10 cellular contexts compared by ENCODE assay signal in genomic region chr1:184056921-184057496, GRCh38. TPM values are rescaled to one million over a fixed set of nuclear protein-coding genes. Genes with fewer than 3 reads are reported as not detected.
DNase-seq lines count a peak whose midpoint lies in the region; ATAC-seq and TF ChIP-seq lines count a peak whose summit lies in the region.
"Had no signal": no experiment of that assay in that cellular context is flagged by ENCODE, and none has a peak within 500 bp of the region (broad histone marks: within the 10 kb centered on the region; RNA-seq: fewer than 3 reads in every experiment).

No MANE protein-coding gene starts in this region.

- H3K9ac ChIP-seq in mammary epithelial cell (ENCODE audit: insufficient read depth, low read length): no peak overlapping the region
- H3K9ac ChIP-seq: BLaER1 had no signal

- H3K4me3 Mint-ChIP-seq in CD4-positive, alpha-beta T cell: no peak overlapping the region

- TF ChIP-seq CTCF in mammary epithelial cell (conservative IDR thresholded peaks at IDR 0.05 in 1 of 2, IDR thresholded peaks at IDR 0.05 in 1 of 2; ENCODE audit: extremely low read depth in 1 of 2, insufficient read depth in 1 of 2, low read depth in 1 of 2, low read length in 2 of 2): no peak
- no peak for TF ChIP-seq CTCF in left lung (IDR thresholded peaks at IDR 0.05)
- no peak for TF ChIP-seq CTCF in CD4-positive, alpha-beta T cell (IDR thresholded peaks at IDR 0.05)

- dilution Hi-C loops in mammary epithelial cell (cut with HindIII; ENCODE audit: low sequenced_read_pairs): no loop called here

- peaks cover 54% of the 10 kb centered on the region for H3K36me3 Mint-ChIP-seq in CD4-positive, alpha-beta T cell (ENCODE audit: low read depth)

- no peaks in the 10 kb centered on the region for H3K27me3 Mint-ChIP-seq in CD4-positive, alpha-beta T cell

- H3K27me3 ChIP-seq in mammary epithelial cell (ENCODE audit: insufficient read depth, low read length): no peaks in the 10 kb centered on the region
- no peaks in the 10 kb centered on the region for H3K27me3 ChIP-seq in left lung
- no peaks in the 10 kb centered on the region for H3K27me3 ChIP-seq in H7 (ENCODE audit: control insufficient read depth, insufficient read depth, low read length)
- no peaks in the 10 kb centered on the region for H3K27me3 ChIP-seq in CD4-positive, alpha-beta T cell (ENCODE audit: control insufficient read depth, insufficient read depth, low read length)
- H3K27me3 ChIP-seq: BLaER1 had no signal

- no peak overlapping the region for H2AFZ ChIP-seq in mammary epithelial cell (ENCODE audit: low read depth, low read length)

- WGBS in mammary epithelial cell (ENCODE audit: low coverage, missing lambda C conversion rate): 34% methylated on average over 2 of the region's 2 CpGs

- CTCF ChIA-PET in mammary epithelial cell (lab: Charles Lee; ENCODE audit: low non-redundant PET): interaction anchor here (0.6 kb wide), 1 partner anchor 61 kb away, joined by 3 read pairs; no protein-coding TSS in a partner anchor
- CTCF ChIA-PET in CD4-positive, alpha-beta T cell (lab: Charles Lee): no interaction called here

- H3K27ac ChIP-seq in mammary epithelial cell (ENCODE audit: insufficient read depth, low read depth, low read length) (no peak overlapping the region), left lung (peak overlapping the region; percentile 6 to 9)
- H3K27ac ChIP-seq in CD4-positive, alpha-beta T cell (ENCODE audit: low read depth, low read length): no peak overlapping the region
- H3K27ac ChIP-seq: BLaER1 had no signal

- no peaks in the 10 kb centered on the region for H4K20me1 ChIP-seq in mammary epithelial cell (ENCODE audit: insufficient read depth, low read length)
- H4K20me1 ChIP-seq: BLaER1 had no signal

- peak overlapping the region; percentile 20 for H3K4me2 ChIP-seq in mammary epithelial cell (ENCODE audit: insufficient read depth, low read depth, low read length)
- H3K4me2 ChIP-seq: BLaER1 had no signal

- peaks cover 42% of the 10 kb centered on the region for H3K79me2 ChIP-seq in mammary epithelial cell (ENCODE audit: insufficient read depth, low read length)

- H3K27ac Mint-ChIP-seq in CD4-positive, alpha-beta T cell: no peak overlapping the region

- DNase-seq in ACHN (peak; percentile 93), HT1080 (ENCODE audit: low read depth) (peak; percentile 72), mammary epithelial cell (peak; percentile 3), left lung (no peak), SK-N-DZ (ENCODE audit: low spot score) (no peak), H7 (no peak)
- DNase-seq in CD4-positive, alpha-beta T cell: no peak
- DNase-seq: NCI-H2029 had no signal

- H3K9me3 Mint-ChIP-seq in CD4-positive, alpha-beta T cell: no peaks in the 10 kb centered on the region

- H3K4me1 ChIP-seq in mammary epithelial cell (ENCODE audit: insufficient read depth, low read length): peaks cover 15% of the 10 kb centered on the region
- H3K4me1 ChIP-seq in left lung: peaks cover 21 to 23% of the 10 kb centered on the region in 2 donors

- peaks cover 50% of the 10 kb centered on the region for H3K4me1 Mint-ChIP-seq in CD4-positive, alpha-beta T cell (ENCODE audit: low read depth)

- intact Hi-C loops in mammary epithelial cell (cut with micrococcal nuclease) (no loop called here), left lung (cut with DNase I) (no loop called here)
- intact Hi-C loops in CD4-positive, alpha-beta T cell (cut with DNase I, micrococcal nuclease): no loop called here

- H3K9me3 ChIP-seq in mammary epithelial cell (replicated peaks; ENCODE audit: insufficient read depth, low read length) (no peaks in the 10 kb centered on the region), left lung (no peaks in the 10 kb centered on the region)
- no peaks in the 10 kb centered on the region for H3K9me3 ChIP-seq in CD4-positive, alpha-beta T cell (ENCODE audit: control insufficient read depth, low read length)

- H3K4me3 ChIP-seq in mammary epithelial cell (replicated peaks in 1 of 3; ENCODE audit: insufficient read depth in 1 of 3, low read depth in 2 of 3, low read length in 3 of 3): no peak overlapping the region
- H3K4me3 ChIP-seq in left lung: no peak overlapping the region
- no peak overlapping the region for H3K4me3 ChIP-seq in H7 (ENCODE audit: insufficient read depth, low read depth, low read length)
- H3K4me3 ChIP-seq: BLaER1 had no signal

- no TSS peak for BruUV-seq in mammary epithelial cell (replicated peaks; lab: Mats Ljungman, UMichigan)

- H3K36me3 ChIP-seq in mammary epithelial cell (ENCODE audit: insufficient read depth, low read length): peaks cover 6% of the 10 kb centered on the region
- H3K36me3 ChIP-seq in left lung: peaks cover 0 to 17% of the 10 kb centered on the region in 2 donors
- peaks cover 3% of the 10 kb centered on the region for H3K36me3 ChIP-seq in H7 (replicated peaks; ENCODE audit: control insufficient read depth, insufficient read depth, low read length)

- in situ Hi-C loops in ACHN (cut with HindIII; ENCODE audit: low pct_ligation_motif_present, low pct_unique_long_range_greater_than_20kb, low sequenced_read_pairs): no loop called here
- in situ Hi-C loops in mammary epithelial cell (cut with MboI; ENCODE audit: low sequenced_read_pairs in 2 of 2): no loop called here

- ATAC-seq in left lung (peak; percentile 84), HG03135 (IDR thresholded peaks at IDR 0.05; ENCODE audit: unreplicated experiment) (no peak)
- no peak for ATAC-seq in CD4-positive, alpha-beta T cell (ENCODE audit: poor library complexity)

- POLR2A ChIA-PET in CD4-positive, alpha-beta T cell (lab: Charles Lee): no interaction called here

RNA-seq across cellular contexts. Expression of gene TSEN15, which starts 5.5 kb away (rescaled TPM):
- total RNA-seq in HT1080 (2014; rRNA removed; shearing (Covaris generic)): 59.8 and 81.1 TPM in 2 replicates
- 105 and 111 TPM in 2 replicates for polyA plus RNA-seq in HT1080 (2015; cell fraction: cytosol; rRNA removed)
- polyA plus RNA-seq in HT1080 (2015; cell fraction: nucleus; rRNA removed): 55.0 and 55.1 TPM in 2 replicates
- total RNA-seq in mammary epithelial cell: 10 to 100 TPM; 40.8 to 66.5 TPM
- 23.6 TPM for polyA plus RNA-seq in mammary epithelial cell
- 68.2 TPM for polyA minus RNA-seq in mammary epithelial cell
- total RNA-seq in left lung: 10 to 100 TPM; 33.8 to 33.9 TPM
- polyA plus RNA-seq in SK-N-DZ (2014; cell fraction: cytosol; rRNA removed): 73.6 and 89.2 TPM in 2 replicates
- 46.6 and 74.9 TPM in 2 replicates for polyA plus RNA-seq in SK-N-DZ (2014; cell fraction: nucleus; rRNA removed)
- 36.0 and 38.5 TPM in 2 replicates for total RNA-seq in H7 (2014; rRNA removed; shearing (Covaris generic))
- 10 to 100 TPM; 11.2 to 12.2 TPM for total RNA-seq in CD4-positive, alpha-beta T cell

RNA-seq across cellular contexts. Expression of gene COLGALT2, which starts 19.5 kb away (rescaled TPM):
- 1.5 and 1.9 TPM in 2 replicates for total RNA-seq in HT1080 (2014; rRNA removed; shearing (Covaris generic))
- polyA plus RNA-seq in HT1080 (2015; cell fraction: cytosol; rRNA removed): 1.6 and 2.4 TPM in 2 replicates
- 5.3 and 8.0 TPM in 2 replicates for polyA plus RNA-seq in HT1080 (2015; cell fraction: nucleus; rRNA removed)
- total RNA-seq in mammary epithelial cell (under 1 TPM; 0.21 to 0.67 TPM), left lung (1 to 10 TPM in 1 of 2 donors, under 1 TPM in 1; 0.97 to 1.5 TPM)
- polyA plus RNA-seq in mammary epithelial cell: 0.06 TPM
- not detected for polyA minus RNA-seq in mammary epithelial cell
- polyA plus RNA-seq in SK-N-DZ (2014; cell fraction: cytosol; rRNA removed): 1.5 and 2.4 TPM in 2 replicates
- polyA plus RNA-seq in SK-N-DZ (2014; cell fraction: nucleus; rRNA removed): 1.5 and 3.1 TPM in 2 replicates
- 0.37 and 0.76 TPM in 2 replicates for total RNA-seq in H7 (2014; rRNA removed; shearing (Covaris generic))
- total RNA-seq in CD4-positive, alpha-beta T cell: under 1 TPM; 0.14 to 0.22 TPM

Comparison
In these comparisons a context has a peak if more than half of its experiments do, and no peak if none do; other contexts are left out.
1. DNase-seq: peak in ACHN (single experiment), HT1080 (single experiment) and mammary epithelial cell (single experiment); none in left lung (0 of 2), SK-N-DZ (single experiment), H7 (single experiment) and CD4-positive, alpha-beta T cell (0 of 10).
2. H3K27ac ChIP-seq: peak in left lung (2 of 2); none in mammary epithelial cell (single experiment) and CD4-positive, alpha-beta T cell (single experiment).